In genomic region chr20:17468073-17468840, GRCh38 we compare ENCODE assay signal across 19 cellular contexts.
DNase-seq lines count a peak whose midpoint lies in the region; ATAC-seq, FAIRE-seq and TF ChIP-seq lines count a peak whose summit lies in the region.
"Had no signal": no experiment of that assay in that cellular context is flagged by ENCODE, and none has a peak within 500 bp of the region (broad histone marks: within the 10 kb centered on the region; RNA-seq: fewer than 3 reads in every experiment).

No MANE protein-coding gene starts in this region.

- H2AK5ac ChIP-seq in H1 (ENCODE audit: low read depth, low read length) = no peak overlapping the region
- H2AK5ac ChIP-seq in mesenchymal stem cell (ENCODE audit: low read length, severe bottlenecking) = no peak overlapping the region

- H3K4me3 ChIP-seq in H1 (ENCODE audit: extremely low read depth in 1 of 4, insufficient read depth in 2 of 4, low read depth in 3 of 4, low read length in 4 of 4) = no peak overlapping the region
- peak overlapping the region in 1 of 2 experiments; percentile 23 for H3K4me3 ChIP-seq in mesenchymal stem cell (ENCODE audit: insufficient read depth in 1 of 2, low read depth in 1 of 2, low read length in 2 of 2)
- no peak overlapping the region for H3K4me3 ChIP-seq in SJCRH30
- no peak overlapping the region for H3K4me3 ChIP-seq in hepatocyte
- H3K4me3 ChIP-seq: A549, GM23248 had no signal

- H2BK120ac ChIP-seq in H1 (replicated peaks; ENCODE audit: low read depth, low read length) (no peak overlapping the region), mesenchymal stem cell (ENCODE audit: low read depth, low read length) (no peak overlapping the region)

- H3K4me1 ChIP-seq in H1 (replicated peaks in 1 of 4; ENCODE audit: control insufficient read depth in 3 of 4, insufficient read depth in 4 of 4, low read length in 3 of 4) (no peaks in the 10 kb centered on the region), mesenchymal stem cell (ENCODE audit: control insufficient read depth, insufficient read depth, low read depth, low read length) (no peaks in the 10 kb centered on the region), SJCRH30 (no peaks in the 10 kb centered on the region), hepatocyte (ENCODE audit: insufficient read depth) (no peaks in the 10 kb centered on the region)
- H3K4me1 ChIP-seq: A549, Caco-2 had no signal

- POLR2A ChIA-PET in H1 (lab: Charles Lee; ENCODE audit: partially characterized antibody) = no interaction called here

- CTCF ChIA-PET in H1 (lab: Charles Lee; ENCODE audit: partially characterized antibody) = interaction anchor here (0.6 to 1.6 kb wide), 6 partner anchors 11 to 647 kb away, joined by 3 to 6 read pairs (median 3); no protein-coding TSS in a partner anchor

- TF ChIP-seq EP300 in H1 (IDR thresholded peaks at IDR 0.05; ENCODE audit: borderline replicate concordance in 1 of 2, low read depth in 2 of 2, low read length in 2 of 2) = no peak

- H3K4me2 ChIP-seq in H1 (ENCODE audit: insufficient read depth in 1 of 2, low read depth in 2 of 2, low read length in 2 of 2) (no peak overlapping the region), mesenchymal stem cell (ENCODE audit: low read length, poor library complexity, severe bottlenecking) (no peak overlapping the region), hepatocyte (no peak overlapping the region)
- H3K4me2 ChIP-seq: A549 had no signal

- H3K36me3 ChIP-seq in H1 (ENCODE audit: control insufficient read depth in 2 of 4, insufficient read depth in 4 of 4, low read length in 3 of 4) (no peaks in the 10 kb centered on the region), mesenchymal stem cell (ENCODE audit: control insufficient read depth in 1 of 2, insufficient read depth in 2 of 2, low read depth in 1 of 2, low read length in 2 of 2) (no peaks in the 10 kb centered on the region), SJCRH30 (no peaks in the 10 kb centered on the region), hepatocyte (replicated peaks; ENCODE audit: insufficient read depth, low read depth) (no peaks in the 10 kb centered on the region)

- H3K18ac ChIP-seq in H1 (ENCODE audit: extremely low read depth, low read length) = no peak overlapping the region
- H3K18ac ChIP-seq in mesenchymal stem cell (ENCODE audit: low read depth in 1 of 2, low read length in 2 of 2) = no peak overlapping the region

- H4K8ac ChIP-seq in H1 (ENCODE audit: extremely low read depth, insufficient read depth, low read length) = peak overlapping the region; percentile 41
- H4K8ac ChIP-seq in mesenchymal stem cell (ENCODE audit: low read length) = no peak overlapping the region

- H4K91ac ChIP-seq in H1 (replicated peaks; ENCODE audit: insufficient read length, low read length) = no peak overlapping the region
- peak overlapping the region; percentile 75 for H4K91ac ChIP-seq in mesenchymal stem cell (ENCODE audit: low read length)

- no peak for ATAC-seq in stimulated activated effector memory CD8-positive, alpha-beta T cell treated with anti-CD3 and anti-CD28 coated beads, Interleukin-12 subunit alpha, Interleukin-12 subunit beta, amount 100 ng/mL, for 72 hours
- ATAC-seq: A549, HCT116 had no signal

- whole genome bisulfite sequencing in H1 (ENCODE audit: extremely low coverage in 1 of 2, insufficient coverage in 1 of 2, insufficient read length in 1 of 2, insufficient replicate concordance in 2 of 2, low coverage in 1 of 2, low lambda C conversion rate in 2 of 2, missing lambda C conversion rate in 1 of 2), 2 experiments = 82% methylated on average over 24 of the region's 24 CpGs; no CpG with 5 or more reads in 1 of the 2 experiments
- WGBS in mesenchymal stem cell = 80% methylated on average over 24 of the region's 24 CpGs
- 90% methylated on average over 22 of the region's 24 CpGs for WGBS in hepatocyte (ENCODE audit: low lambda C conversion rate, missing lambda C conversion rate)

- H3K4ac ChIP-seq in H1 (replicated peaks; ENCODE audit: insufficient read length, low read depth, low read length) (no peak overlapping the region), mesenchymal stem cell (ENCODE audit: low read depth in 1 of 2, low read length in 2 of 2) (no peak overlapping the region)

- H3K27me3 Mint-ChIP-seq in chondrocyte (ENCODE audit: low read depth) = peaks cover 9% of the 10 kb centered on the region

- DNase-seq in chondrocyte (ENCODE audit: low spot score) (peak; percentile 84), H1 (ENCODE audit: low read depth in 1 of 2, low spot score in 2 of 2) (peak in 1 of 2 experiments; percentile 30), mesenchymal stem cell (no peak), urothelium cell line (ENCODE audit: low spot score) (no peak), SJCRH30 (no peak), hepatocyte (ENCODE audit: low spot score) (no peak)
- DNase-seq in stimulated activated effector memory CD8-positive, alpha-beta T cell treated with anti-CD3 and anti-CD28 coated beads, Interleukin-12 subunit alpha, Interleukin-12 subunit beta, amount 100 ng/mL, for 72 hours (ENCODE audit: low spot score in 2 of 2) = no peak
- DNase-seq: 8988T; C1 segment of cervical spinal cord; Caco-2; CD4-positive, alpha-beta memory T cell; DMS153; DND-41; GM23248; H9 had no signal

- no peaks in the 10 kb centered on the region for H3K79me1 ChIP-seq in H1 (ENCODE audit: low read depth, low read length)
- H3K79me1 ChIP-seq in mesenchymal stem cell (replicated peaks; ENCODE audit: low read length, poor library complexity, severe bottlenecking) = no peaks in the 10 kb centered on the region

- H3K9me3 Mint-ChIP-seq in chondrocyte (ENCODE audit: low read depth) = peaks cover 5% of the 10 kb centered on the region
- no peaks in the 10 kb centered on the region for H3K9me3 Mint-ChIP-seq in stimulated activated effector memory CD8-positive, alpha-beta T cell treated with anti-CD3 and anti-CD28 coated beads, Interleukin-12 subunit alpha, Interleukin-12 subunit beta, amount 100 ng/mL, for 72 hours
- H3K9me3 Mint-ChIP-seq: H9 had no signal

- H3K23me2 ChIP-seq in H1 (ENCODE audit: low read depth, low read length) = no peaks in the 10 kb centered on the region

- H2BK5ac ChIP-seq in H1 (ENCODE audit: low read depth, low read length) (no peak overlapping the region; the same call in 1 of the 2 replicates), mesenchymal stem cell (ENCODE audit: low read depth, low read length, poor library complexity, severe bottlenecking) (no peak overlapping the region)

- H3K9me2 ChIP-seq in hepatocyte (replicated peaks; ENCODE audit: insufficient read depth) = no peaks in the 10 kb centered on the region

- H3K36me3 Mint-ChIP-seq in chondrocyte (ENCODE audit: low read depth) = no peaks in the 10 kb centered on the region
- H3K36me3 Mint-ChIP-seq in stimulated activated effector memory CD8-positive, alpha-beta T cell treated with anti-CD3 and anti-CD28 coated beads, Interleukin-12 subunit alpha, Interleukin-12 subunit beta, amount 100 ng/mL, for 72 hours = no peaks in the 10 kb centered on the region
- H3K36me3 Mint-ChIP-seq: CD4-positive, alpha-beta memory T cell had no signal

- no peak overlapping the region for H2BK15ac ChIP-seq in H1 (ENCODE audit: low read length)
- H2BK15ac ChIP-seq in mesenchymal stem cell (ENCODE audit: low read depth, poor library complexity, severe bottlenecking) = no peak overlapping the region

- H3K27me3 ChIP-seq in H1 (replicated peaks in 1 of 4; ENCODE audit: control insufficient read depth in 3 of 4, extremely low read depth in 1 of 4, insufficient read depth in 3 of 4, low read length in 3 of 4) (no peaks in the 10 kb centered on the region), mesenchymal stem cell (ENCODE audit: control insufficient read depth in 1 of 2, insufficient read depth in 1 of 2, low read length in 2 of 2) (peaks cover 0 to 20% of the 10 kb centered on the region in 2 experiments), SJCRH30 (no peaks in the 10 kb centered on the region), hepatocyte (no peaks in the 10 kb centered on the region)

- peaks cover 1% of the 10 kb centered on the region for H3K4me1 Mint-ChIP-seq in chondrocyte (ENCODE audit: low read depth)
- H3K4me1 Mint-ChIP-seq in stimulated activated effector memory CD8-positive, alpha-beta T cell treated with anti-CD3 and anti-CD28 coated beads, Interleukin-12 subunit alpha, Interleukin-12 subunit beta, amount 100 ng/mL, for 72 hours = no peaks in the 10 kb centered on the region
- H3K4me1 Mint-ChIP-seq: CD4-positive, alpha-beta memory T cell had no signal

- no peaks in the 10 kb centered on the region for H4K20me1 ChIP-seq in H1 (replicated peaks in 1 of 2; ENCODE audit: control insufficient read depth in 1 of 2, insufficient read depth in 2 of 2, low read length in 2 of 2)
- no peaks in the 10 kb centered on the region for H4K20me1 ChIP-seq in hepatocyte (ENCODE audit: insufficient read depth, poor library complexity, severe bottlenecking)

- no peak for TF ChIP-seq POLR2A in H1 (IDR thresholded peaks at IDR 0.05; ENCODE audit: control extremely low read depth in 1 of 2, low read depth in 2 of 2, low read length in 2 of 2)

- no peak overlapping the region for H3K4me3 Mint-ChIP-seq in chondrocyte (ENCODE audit: unreplicated experiment)
- no peak overlapping the region for H3K4me3 Mint-ChIP-seq in stimulated activated effector memory CD8-positive, alpha-beta T cell treated with anti-CD3 and anti-CD28 coated beads, Interleukin-12 subunit alpha, Interleukin-12 subunit beta, amount 100 ng/mL, for 72 hours
- H3K4me3 Mint-ChIP-seq: CD4-positive, alpha-beta memory T cell; H9 had no signal

- H4K5ac ChIP-seq in H1 (ENCODE audit: insufficient read length, low read depth, low read length) = no peak overlapping the region

- no peak overlapping the region for H3K27ac Mint-ChIP-seq in chondrocyte (ENCODE audit: unreplicated experiment)
- no peak overlapping the region for H3K27ac Mint-ChIP-seq in stimulated activated effector memory CD8-positive, alpha-beta T cell treated with anti-CD3 and anti-CD28 coated beads, Interleukin-12 subunit alpha, Interleukin-12 subunit beta, amount 100 ng/mL, for 72 hours
- H3K27ac Mint-ChIP-seq: H9 had no signal

- H3K9me3 ChIP-seq in H1 (ENCODE audit: insufficient read depth in 2 of 2, low read depth in 1 of 2, low read length in 1 of 2) (no peaks in the 10 kb centered on the region), mesenchymal stem cell (ENCODE audit: control insufficient read depth, low read length) (no peaks in the 10 kb centered on the region), SJCRH30 (replicated peaks) (no peaks in the 10 kb centered on the region), hepatocyte (ENCODE audit: low read depth) (no peaks in the 10 kb centered on the region)
- H3K9me3 ChIP-seq: A549, Caco-2 had no signal

- H3K79me2 ChIP-seq in H1 (ENCODE audit: control insufficient read depth in 1 of 2, insufficient read depth in 2 of 2, low read length in 2 of 2) = no peaks in the 10 kb centered on the region
- no peaks in the 10 kb centered on the region for H3K79me2 ChIP-seq in hepatocyte

- H3K23ac ChIP-seq in H1 (ENCODE audit: insufficient read length) (no peak overlapping the region), mesenchymal stem cell (ENCODE audit: low read length in 2 of 2) (no peak overlapping the region)

- H3K56ac ChIP-seq in H1 (replicated peaks; ENCODE audit: insufficient read length, low read depth, low read length) = no peak overlapping the region

- FAIRE-seq in H1 (lab: Jason Lieb, UNC) = no peak
- peak; percentile 32 for FAIRE-seq in urothelium cell line (lab: Jason Lieb, UNC)
- FAIRE-seq: A549, G401.6, GM12892 had no signal

- H3K14ac ChIP-seq in H1 (ENCODE audit: insufficient read length) (no peak overlapping the region), mesenchymal stem cell (ENCODE audit: low read length in 2 of 2) (peak overlapping the region in 1 of 2 experiments; percentile 36)

- no peak overlapping the region for H2BK20ac ChIP-seq in H1 (ENCODE audit: low read length)

- no peak for TF ChIP-seq RAD21 in H1 (IDR thresholded peaks at IDR 0.05 in 1 of 2, conservative IDR thresholded peaks at IDR 0.05 in 1 of 2; ENCODE audit: low read depth in 2 of 2, low read length in 2 of 2)

- H3K9ac ChIP-seq in H1 (replicated peaks in 1 of 4; ENCODE audit: extremely low read depth in 1 of 4, low read depth in 3 of 4, low read length in 3 of 4) (no peak overlapping the region), mesenchymal stem cell (ENCODE audit: low read length) (no peak overlapping the region)
- H3K9ac ChIP-seq: GM23248 had no signal

- H3K27ac ChIP-seq in H1 (ENCODE audit: low read depth, low read length) (no peak overlapping the region), mesenchymal stem cell (ENCODE audit: low read length, poor library complexity, severe bottlenecking) (no peak overlapping the region), SJCRH30 (no peak overlapping the region), hepatocyte (no peak overlapping the region)
- H3K27ac ChIP-seq: A549, GM23248 had no signal

- TF ChIP-seq CTCF in chondrocyte (IDR thresholded peaks at IDR 0.05) (no peak), H1 (IDR thresholded peaks at IDR 0.05; ENCODE audit: control extremely low read depth in 1 of 3, insufficient read depth in 1 of 3, low read depth in 1 of 3, low read length in 3 of 3) (no peak), hepatocyte (IDR thresholded peaks at IDR 0.05; ENCODE audit: poor library complexity) (no peak)

- H2BK12ac ChIP-seq in H1 (ENCODE audit: low read depth, low read length) (no peak overlapping the region), mesenchymal stem cell (ENCODE audit: low read length in 2 of 2) (no peak overlapping the region)

- no peak overlapping the region for H2AFZ ChIP-seq in H1 (ENCODE audit: low read length)
- H2AFZ ChIP-seq in mesenchymal stem cell (ENCODE audit: low read depth, low read length) = no peak overlapping the region
- no peak overlapping the region for H2AFZ ChIP-seq in hepatocyte
- H2AFZ ChIP-seq: GM23248 had no signal
